Comparison of ENCODE assay signal across 1 cellular context in genomic region chr19:16200776-16201391, GRCh38.
TF ChIP-seq lines count a peak whose summit lies in the region.

No MANE protein-coding gene starts in this region.

TF ChIP-seq in WTC11, 78 proteins besides CTCF, POLR2A, EP300 and RAD21:
- TF ChIP-seq SOX15 (CRISPR knock-in tag; IDR thresholded peaks at IDR 0.05) (no peak), JAZF1 (CRISPR knock-in tag; IDR thresholded peaks at IDR 0.05) (no peak), E2F4 (CRISPR knock-in tag; IDR thresholded peaks at IDR 0.05; ENCODE audit: borderline replicate concordance, low read depth) (no peak), NR2C2 (CRISPR knock-in tag; IDR thresholded peaks at IDR 0.05) (no peak), USF1 (CRISPR knock-in tag; IDR thresholded peaks at IDR 0.05) (no peak), NR3C1 (CRISPR knock-in tag; conservative IDR thresholded peaks at IDR 0.05; ENCODE audit: low read depth) (no peak), CREM (CRISPR knock-in tag; IDR thresholded peaks at IDR 0.05) (no peak), ZMAT4 (CRISPR knock-in tag; IDR thresholded peaks at IDR 0.05) (no peak), IRF1 (CRISPR knock-in tag; IDR thresholded peaks at IDR 0.05) (no peak)
